14 cellular contexts compared by ENCODE assay signal in the genomic region with DNA sequence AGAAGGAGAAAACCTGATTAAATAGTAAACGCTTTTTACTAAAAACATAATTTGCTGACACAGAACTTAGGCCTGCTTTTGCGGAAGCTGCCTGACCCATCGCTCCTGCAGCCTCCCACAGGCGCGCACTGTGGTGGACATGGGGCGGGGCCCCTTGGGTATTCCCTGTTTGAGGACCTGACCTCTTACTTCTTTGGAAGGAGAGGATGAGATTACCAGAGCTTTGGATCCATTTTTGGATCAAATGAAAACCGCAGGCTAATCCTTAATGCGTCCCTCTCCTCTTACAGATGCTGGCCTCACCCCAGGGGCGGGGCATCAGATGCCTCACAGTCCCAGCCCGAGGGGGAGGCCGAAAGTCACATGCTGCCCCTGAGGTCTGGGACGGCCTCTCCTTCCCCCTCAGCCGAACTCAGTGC.
DNase-seq lines count a peak whose midpoint lies in the region; ATAC-seq and TF ChIP-seq lines count a peak whose summit lies in the region.
"Had no signal": no experiment of that assay in that cellular context is flagged by ENCODE, and none has a peak within 500 bp of the region (broad histone marks: within the 10 kb centered on the region; RNA-seq: fewer than 3 reads in every experiment).

No MANE protein-coding gene starts in this region.

- no peaks in the 10 kb centered on the region for H3K9me1 ChIP-seq in IMR-90 (ENCODE audit: insufficient read depth, low read length)

- no peak overlapping the region for H2BK120ac ChIP-seq in IMR-90 (ENCODE audit: low read depth, low read length)

- H2AK9ac ChIP-seq in IMR-90 (replicated peaks; ENCODE audit: low read depth, low read length, poor library complexity), result no peak overlapping the region

- H3F3A ChIP-seq in SU-DHL-6 (ENCODE audit: insufficient read depth), result no peaks in the 10 kb centered on the region

- H2BK5ac ChIP-seq in IMR-90 (ENCODE audit: low read depth, low read length, poor library complexity, severe bottlenecking), result no peak overlapping the region

- DNase-seq in IMR-90 (no peak), heart left ventricle (peak; percentile 55 to 81 (median 65)), sciatic nerve (ENCODE audit: low spot score) (peak; percentile 71), NCI-H446 (lab: John Stamatoyannopoulos, UW) (no peak), NCI-H2196 (lab: John Stamatoyannopoulos, UW; ENCODE audit: unreplicated experiment) (no peak), 8988T (no peak)
- no peak for DNase-seq in CD4-positive, alpha-beta T cell
- DNase-seq: DMS 273 treated with DMSO at 0.1 percent for 48 hours, KBM-7, NCI-H1092 treated with DMSO at 0.1 percent for 48 hours, NCI-H1694, RPMI8226, T-helper 1 cell had no signal

- H4K8ac ChIP-seq in IMR-90 (ENCODE audit: low read depth in 2 of 2, low read length in 2 of 2), result no peak overlapping the region

- no peak overlapping the region for H2BK20ac ChIP-seq in IMR-90 (ENCODE audit: low read depth, low read length)

- no peaks in the 10 kb centered on the region for H3K9me2 ChIP-seq in SU-DHL-6 (replicated peaks; ENCODE audit: insufficient read depth, low read length)

- intact Hi-C loops in IMR-90 (cut with micrococcal nuclease) (loop anchor here (10.0 kb wide), 1 partner anchor 282 kb away; a partner anchor contains a TSS), heart left ventricle (cut with DNase I) (loop anchor here in 5 of 10 donors (5.0 to 10.0 kb wide), 3 partner anchors 178 to 358 kb away; a partner anchor contains a TSS), sciatic nerve (cut with DNase I) (no loop called here)
- intact Hi-C loops in CD4-positive, alpha-beta T cell (cut with DNase I, micrococcal nuclease), result loop anchor here in 1 of 2 experiments (10.0 kb wide), 1 partner anchor 538 kb away; no protein-coding TSS in a partner anchor

- no peak overlapping the region for H3K4ac ChIP-seq in IMR-90 (ENCODE audit: low read depth, low read length)

- no peak for TF ChIP-seq RAD21 in IMR-90 (IDR thresholded peaks at IDR 0.05; ENCODE audit: low read length)

- POLR2A ChIA-PET in IMR-90 (lab: Charles Lee; ENCODE audit: unreplicated experiment), result no interaction called here
- POLR2A ChIA-PET in CD4-positive, alpha-beta T cell (lab: Charles Lee), result no interaction called here

- TF ChIP-seq POLR2A in IMR-90 (IDR thresholded peaks at IDR 0.05; ENCODE audit: low read depth, low read length), result no peak
- no peak for TF ChIP-seq POLR2A in heart left ventricle (IDR thresholded peaks at IDR 0.05)

- H3K27me3 ChIP-seq in IMR-90 (ENCODE audit: control insufficient read depth, insufficient read depth, low read length) (no peaks in the 10 kb centered on the region), SU-DHL-6 (ENCODE audit: low read length) (no peaks in the 10 kb centered on the region), heart left ventricle (no peaks in the 10 kb centered on the region)
- no peaks in the 10 kb centered on the region for H3K27me3 ChIP-seq in CD4-positive, alpha-beta T cell (ENCODE audit: control insufficient read depth, insufficient read depth, low read length)

- H3K36me3 ChIP-seq in IMR-90 (ENCODE audit: control insufficient read depth, insufficient read depth, low read length) (no peaks in the 10 kb centered on the region), SU-DHL-6 (ENCODE audit: low read length) (no peaks in the 10 kb centered on the region), heart left ventricle (no peaks in the 10 kb centered on the region)

- H3K79me2 ChIP-seq in SU-DHL-6 (ENCODE audit: insufficient read depth, low read length), result no peaks in the 10 kb centered on the region

- H3K18ac ChIP-seq in IMR-90 (ENCODE audit: low read depth, low read length), result no peak overlapping the region

- WGBS in IMR-90 (ENCODE audit: extremely low coverage in 2 of 2, insufficient read length in 1 of 2), 2 experiments, result no CpG with 5 or more reads among the region's 13 CpGs
- WGBS in heart left ventricle, 4 donors, result 71 to 84% (median 82%) methylated on average over 13 of the region's 13 CpGs

- peaks cover 6% of the 10 kb centered on the region; the same call in 1 of the 2 replicates for H3K4me1 ChIP-seq in IMR-90 (ENCODE audit: control insufficient read depth, insufficient read depth, low read length)
- peaks cover 0 to 33% (median 16%) of the 10 kb centered on the region in 12 donors for H3K4me1 ChIP-seq in heart left ventricle

- H4K20me1 ChIP-seq in IMR-90 (ENCODE audit: insufficient read depth, low read length) (no peaks in the 10 kb centered on the region), SU-DHL-6 (ENCODE audit: low read depth, low read length) (no peaks in the 10 kb centered on the region)

- H3K4me2 ChIP-seq in IMR-90 (ENCODE audit: low read depth, low read length) (no peak overlapping the region), SU-DHL-6 (ENCODE audit: low read depth, low read length, poor library complexity, severe bottlenecking) (no peak overlapping the region)

- no peak overlapping the region for H3K27ac ChIP-seq in IMR-90 (ENCODE audit: insufficient read depth, low read length)
- H3K27ac ChIP-seq in SU-DHL-6 (ENCODE audit: low read depth, low read length), result no peak overlapping the region
- H3K27ac ChIP-seq in heart left ventricle, result peak overlapping the region in 1 of 12 donors; percentile 4
- no peak overlapping the region for H3K27ac ChIP-seq in CD4-positive, alpha-beta T cell (ENCODE audit: low read depth, low read length)

- H3K9me3 ChIP-seq in IMR-90 (ENCODE audit: control insufficient read depth, insufficient read depth, low read length) (no peaks in the 10 kb centered on the region), SU-DHL-6 (ENCODE audit: insufficient read depth, low read length) (no peaks in the 10 kb centered on the region), heart left ventricle (no peaks in the 10 kb centered on the region)
- H3K9me3 ChIP-seq in CD4-positive, alpha-beta T cell (ENCODE audit: control insufficient read depth, low read length), result no peaks in the 10 kb centered on the region

- no peak overlapping the region for H3K23ac ChIP-seq in IMR-90 (ENCODE audit: low read depth, low read length)

- H3K4me1 Mint-ChIP-seq in CD4-positive, alpha-beta T cell (ENCODE audit: low read depth), result peaks cover 23% of the 10 kb centered on the region

- no peaks in the 10 kb centered on the region for H3K9me3 Mint-ChIP-seq in CD4-positive, alpha-beta T cell

- H3K36me3 Mint-ChIP-seq in CD4-positive, alpha-beta T cell (ENCODE audit: low read depth), result no peaks in the 10 kb centered on the region

- H3K27ac Mint-ChIP-seq in CD4-positive, alpha-beta T cell, result no peak overlapping the region

- TF ChIP-seq CTCF in IMR-90 (conservative IDR thresholded peaks at IDR 0.05; ENCODE audit: low read depth, low read length), result no peak
- no peak for TF ChIP-seq CTCF in SU-DHL-6 (IDR thresholded peaks at IDR 0.05; ENCODE audit: insufficient read depth, low read length, poor library complexity, severe bottlenecking)
- no peak for TF ChIP-seq CTCF in heart left ventricle (IDR thresholded peaks at IDR 0.05)
- no peak for TF ChIP-seq CTCF in CD4-positive, alpha-beta T cell (IDR thresholded peaks at IDR 0.05)

- in situ Hi-C loops in IMR-90 (cut with MboI; ENCODE audit: low sequenced_read_pairs), result loop anchor here (5.0 kb wide), 2 partner anchors 34 to 174 kb away; no protein-coding TSS in a partner anchor

- ATAC-seq in IMR-90 (ENCODE audit: low read depth) (no peak), heart left ventricle (peak; percentile 25 to 51 (median 32)), sciatic nerve (peak; percentile 87)
- ATAC-seq in CD4-positive, alpha-beta T cell (ENCODE audit: poor library complexity), result no peak

- no peak overlapping the region for H3K4me3 ChIP-seq in IMR-90 (ENCODE audit: insufficient read depth, low read depth, low read length)
- no peak overlapping the region for H3K4me3 ChIP-seq in SU-DHL-6 (ENCODE audit: insufficient read depth, low read length, poor library complexity, severe bottlenecking)
- no peak overlapping the region for H3K4me3 ChIP-seq in heart left ventricle

- H2AFZ ChIP-seq in IMR-90 (replicated peaks; ENCODE audit: low read length, poor library complexity) (no peak overlapping the region), SU-DHL-6 (ENCODE audit: low read depth, low read length, severe bottlenecking) (peak overlapping the region; percentile 29)

- no peak overlapping the region for H3K4me3 Mint-ChIP-seq in CD4-positive, alpha-beta T cell

- H3K56ac ChIP-seq in IMR-90 (ENCODE audit: extremely low read depth, insufficient read depth, low read length), result no peak overlapping the region

- no peak overlapping the region for H3K9ac ChIP-seq in IMR-90 (ENCODE audit: low read depth, low read length)
- H3K9ac ChIP-seq in SU-DHL-6 (ENCODE audit: low read length), result no peak overlapping the region

- H3K14ac ChIP-seq in IMR-90 (replicated peaks; ENCODE audit: low read depth, low read length), result no peak overlapping the region

- no peaks in the 10 kb centered on the region for H3K27me3 Mint-ChIP-seq in CD4-positive, alpha-beta T cell

- no peak overlapping the region for H4K5ac ChIP-seq in IMR-90 (ENCODE audit: low read depth, low read length)

- CTCF ChIA-PET in IMR-90 (lab: Yijun Ruan, JAX), result no interaction called here
- CTCF ChIA-PET in CD4-positive, alpha-beta T cell (lab: Charles Lee), result interaction anchor here (0.9 to 2.2 kb wide), 2 partner anchors 57 to 194 kb away, joined by 3 to 7 read pairs; no protein-coding TSS in a partner anchor

- H2AK5ac ChIP-seq in IMR-90 (ENCODE audit: low read depth, low read length), result no peak overlapping the region

- H2BK15ac ChIP-seq in IMR-90 (ENCODE audit: low read depth, low read length), result no peak overlapping the region

- no peak overlapping the region for H4K91ac ChIP-seq in IMR-90 (ENCODE audit: insufficient read depth, low read depth, low read length)

- no TSS peak for BruUV-seq in IMR-90 (replicated peaks; lab: Mats Ljungman, UMichigan)

- no peaks in the 10 kb centered on the region for H3K79me1 ChIP-seq in IMR-90 (ENCODE audit: low read depth in 1 of 2, low read length in 2 of 2)

- dilution Hi-C loops in IMR-90 (cut with HindIII; ENCODE audit: low sequenced_read_pairs, unreplicated experiment), result no loop called here

TF ChIP-seq in IMR-90, 13 proteins besides CTCF, POLR2A, EP300 and RAD21:
- TF ChIP-seq MAFK (IDR thresholded peaks at IDR 0.05; ENCODE audit: low read depth, low read length), result peak; percentile 19; the same call in 1 of the 2 replicates
- TF ChIP-seq SMC3 (IDR thresholded peaks at IDR 0.05; ENCODE audit: low read depth, low read length), result no peak
- no peak for TF ChIP-seq NFE2L2 (IDR thresholded peaks at IDR 0.05; ENCODE audit: low read depth, low read length)

Comparison
In these comparisons a context has a peak if more than half of its experiments do, and no peak if none do; other contexts are left out.
1. ATAC-seq: peak in heart left ventricle (4 of 4) and sciatic nerve (single experiment); none in IMR-90 (single experiment) and CD4-positive, alpha-beta T cell (single experiment).
2. DNase-seq: peak in heart left ventricle (5 of 5) and sciatic nerve (single experiment); none in IMR-90 (single experiment), NCI-H446 (0 of 2), NCI-H2196 (single experiment), 8988T (single experiment) and CD4-positive, alpha-beta T cell (0 of 10).